8 cellular contexts compared by ENCODE assay signal in genomic region chr2:68715353-68716041, GRCh38. TPM values are rescaled to one million over a fixed set of nuclear protein-coding genes. Genes with fewer than 3 reads are reported as not detected.
A peak's percentile ranks its signal among the peaks of the same experiment; 100 is the strongest.
DNase-seq lines count a peak whose midpoint lies in the region; ATAC-seq and TF ChIP-seq lines count a peak whose summit lies in the region.

No MANE protein-coding gene starts in this region.

- H3K4me1 Mint-ChIP-seq in H9 = peaks cover 0 to 2% of the 10 kb centered on the region in 2 experiments; a peak in 1 of 4 replicates

- H3T11ph ChIP-seq in H9 (ENCODE audit: low read length) = no peak overlapping the region

- H2AFZ ChIP-seq in H9 (ENCODE audit: low read length) = peak overlapping the region; percentile 56

- H3K4me3 ChIP-seq in right atrium auricular region = no peak overlapping the region
- no peak overlapping the region for H3K4me3 ChIP-seq in mucosa of descending colon

- H3K27me3 ChIP-seq in right atrium auricular region (no peaks in the 10 kb centered on the region), H9 (ENCODE audit: insufficient read depth, low read length) (no peaks in the 10 kb centered on the region)

- H3K36me3 ChIP-seq in right atrium auricular region (no peaks in the 10 kb centered on the region), mucosa of descending colon (ENCODE audit: low read depth) (no peaks in the 10 kb centered on the region)

- WGBS in H9 (ENCODE audit: extremely low coverage, insufficient read length, low lambda C conversion rate) = no CpG with 5 or more reads among the region's 13 CpGs

- H2BK5ac ChIP-seq in H9 (ENCODE audit: insufficient read length, low read length) = no peak overlapping the region

- H4K91ac ChIP-seq in H9 (ENCODE audit: insufficient read length, low read depth, low read length) = no peak overlapping the region

- no peaks in the 10 kb centered on the region for H3K27me3 Mint-ChIP-seq in H9 (ENCODE audit: low read depth)

- H3K4me2 ChIP-seq in H9 (ENCODE audit: insufficient read depth, insufficient read length, low read length) = no peak overlapping the region

- intact Hi-C loops in Right ventricle myocardium inferior (cut with DNase I) = loop anchor here (5.0 kb wide), 1 partner anchor 248 kb away; the partner anchor contains the start of genes APLF and FBXO48
- intact Hi-C loops in mucosa of descending colon (cut with DNase I, micrococcal nuclease) = no loop called here

- no peaks in the 10 kb centered on the region for H3K79me1 ChIP-seq in H9 (ENCODE audit: insufficient read depth, low read depth, low read length, poor library complexity, severe bottlenecking)

- H4K20me1 ChIP-seq in H9 (ENCODE audit: control insufficient read depth, insufficient read depth, insufficient read length) = no peaks in the 10 kb centered on the region

- H2BK12ac ChIP-seq in H9 (ENCODE audit: insufficient read length, low read depth, low read length) = no peak overlapping the region

- DNase-seq in Right ventricle myocardium inferior (ENCODE audit: missing footprints) = peak; percentile 62
- no peak for DNase-seq in right atrium auricular region (ENCODE audit: low spot score)
- peak; percentile 88 for DNase-seq in H9
- DNase-seq in LoVo (ENCODE audit: low spot score) = peak; percentile 52
- DNase-seq in T-helper 2 cell = peak in 4 of 5 experiments; percentile 21 to 78 (median 34)
- DNase-seq in effector CD8-positive, alpha-beta T cell (lab: John Stamatoyannopoulos, UW) = peak; percentile 13
- DNase-seq in mucosa of descending colon = peak; percentile 64 to 78 (median 64)

- no peak overlapping the region for H2BK120ac ChIP-seq in H9 (ENCODE audit: low read depth, low read length, poor library complexity, severe bottlenecking)

- H2BK20ac ChIP-seq in H9 (ENCODE audit: low read depth, low read length, poor library complexity, severe bottlenecking) = no peak overlapping the region

- no peak overlapping the region for H4K5ac ChIP-seq in H9 (ENCODE audit: insufficient read length, low read depth, low read length)

- H3K14ac ChIP-seq in H9 (ENCODE audit: insufficient read depth, low read length) = no peak overlapping the region

- H3K9me3 ChIP-seq in right atrium auricular region (no peaks in the 10 kb centered on the region), H9 (ENCODE audit: control insufficient read depth, low read depth, low read length) (no peaks in the 10 kb centered on the region), mucosa of descending colon (no peaks in the 10 kb centered on the region)

- H3K9me3 Mint-ChIP-seq in H9 = no peaks in the 10 kb centered on the region; a peak in 1 of 5 replicates

- peak in 1 of 2 donors; percentile 64 for TF ChIP-seq CTCF in right atrium auricular region (IDR thresholded peaks at IDR 0.05)
- TF ChIP-seq CTCF in H9 (conservative IDR thresholded peaks at IDR 0.05) = peak; percentile 89
- TF ChIP-seq CTCF in mucosa of descending colon (IDR thresholded peaks at IDR 0.05) = peak; percentile 54

- H3K9ac ChIP-seq in H9 (ENCODE audit: extremely low read depth, insufficient read length, low read length) = no peak overlapping the region

- no peak overlapping the region for H3K18ac ChIP-seq in H9 (ENCODE audit: insufficient read length, low read depth, low read length)

- H3K56ac ChIP-seq in H9 (ENCODE audit: insufficient read length, low read depth, low read length) = no peak overlapping the region

- H3K4me1 ChIP-seq in right atrium auricular region (peaks cover 0 to 10% of the 10 kb centered on the region in 2 donors), H9 (ENCODE audit: insufficient read depth, low read length) (no peaks in the 10 kb centered on the region), mucosa of descending colon (ENCODE audit: low read depth) (no peaks in the 10 kb centered on the region)

- H3K79me2 ChIP-seq in H9 (ENCODE audit: insufficient read depth, low read length) = no peaks in the 10 kb centered on the region

- no peaks in the 10 kb centered on the region for H3K23me2 ChIP-seq in H9 (ENCODE audit: insufficient read length, low read depth, low read length, poor library complexity, severe bottlenecking)

- H2BK15ac ChIP-seq in H9 (ENCODE audit: low read depth, low read length) = no peak overlapping the region

- H3K27ac ChIP-seq in right atrium auricular region = no peak overlapping the region
- H3K27ac ChIP-seq in H9 (ENCODE audit: insufficient read length, low read depth, low read length) = no peak overlapping the region

- H3K27ac Mint-ChIP-seq in H9 = no peak overlapping the region; a peak in 1 of 7 replicates

- ATAC-seq in Right ventricle myocardium inferior (peak; percentile 57), mucosa of descending colon (peak; percentile 91), GM18858 (IDR thresholded peaks at IDR 0.05; ENCODE audit: unreplicated experiment) (no peak)

- no peak overlapping the region for H4K8ac ChIP-seq in H9 (replicated peaks; ENCODE audit: insufficient read length, low read depth, low read length)

- no peak overlapping the region for H3K4ac ChIP-seq in H9 (ENCODE audit: low read depth, low read length)

- 0 out of 7 replicates have a peak, but pooled peaks cover 0 to 2% (median 0%) of the 10 kb centered on the region in 3 experiments for H3K36me3 Mint-ChIP-seq in H9 (ENCODE audit: insufficient read depth in 1 of 3, low read depth in 3 of 3)

- no peak overlapping the region for H3K23ac ChIP-seq in H9 (ENCODE audit: insufficient read length, low read depth, low read length)

- H2AK5ac ChIP-seq in H9 (ENCODE audit: insufficient read length, low read length) = no peak overlapping the region

- H3K4me3 Mint-ChIP-seq in H9 = no peak overlapping the region

RNA-seq across cellular contexts. Expression of gene ARHGAP25, which starts 19.1 kb away (rescaled TPM):
- 9.4 TPM for total RNA-seq in Right ventricle myocardium inferior
- total RNA-seq in right atrium auricular region = 10 to 100 TPM in 1 of 2 donors, 1 to 10 TPM in 1; 4.2 to 12.8 TPM
- 1.3 TPM in 2 replicates for total RNA-seq in H9 (2021)
- 1 to 10 TPM; 3.1 to 8.8 (median 8.2) TPM for total RNA-seq in mucosa of descending colon
